16 cellular contexts compared by ENCODE assay signal in genomic region chr14:104510794-104511611, GRCh38.
A peak's percentile ranks its signal among the peaks of the same experiment; 100 is the strongest.
DNase-seq lines count a peak whose midpoint lies in the region; FAIRE-seq and TF ChIP-seq lines count a peak whose summit lies in the region.
"Had no signal": no experiment of that assay in that cellular context is flagged by ENCODE, and none has a peak within 500 bp of the region (broad histone marks: within the 10 kb centered on the region; RNA-seq: fewer than 3 reads in every experiment).

No MANE protein-coding gene starts in this region.

- no peaks in the 10 kb centered on the region for H4K20me1 ChIP-seq in BLaER1

- CTCF ChIA-PET in HEK293T (lab: Yijun Ruan, JAX), result no interaction called here

- POLR2A ChIA-PET in HEK293T (lab: Yijun Ruan, JAX), result no interaction called here

- FAIRE-seq in frontal cortex (lab: Jason Lieb, UNC), result no peak
- FAIRE-seq: colon had no signal

- H3K4me3 ChIP-seq in BLaER1, result no peak overlapping the region
- H3K4me3 ChIP-seq: lower lobe of right lung, thyroid gland had no signal

- 0 out of 2 replicates have a peak overlapping the region, but pooled peaks have one; percentile 12 for H3K9ac ChIP-seq in BLaER1

- H3K4me1 ChIP-seq in BLaER1, result peaks cover 49% of the 10 kb centered on the region
- H3K4me1 ChIP-seq: lower lobe of right lung, thyroid gland had no signal

- H3K36me3 ChIP-seq in BLaER1, result no peaks in the 10 kb centered on the region
- H3K36me3 ChIP-seq: lower lobe of right lung, thyroid gland had no signal

- H3K27ac ChIP-seq in BLaER1, result peak overlapping the region; percentile 45; the same call in 1 of the 2 replicates
- H3K27ac ChIP-seq: epithelial cell of prostate, lower lobe of right lung, thyroid gland had no signal

- H3K9me3 ChIP-seq in BLaER1, result no peaks in the 10 kb centered on the region; the same call in 1 of the 2 replicates
- H3K9me3 ChIP-seq: lower lobe of right lung, thyroid gland had no signal

- H3K4me2 ChIP-seq in BLaER1, result peak overlapping the region; percentile 64

- no peaks in the 10 kb centered on the region for H3K27me3 ChIP-seq in BLaER1
- H3K27me3 ChIP-seq: thyroid gland had no signal

- DNase-seq in NCI-H446 treated with DMSO at 0.1 percent for 48 hours (lab: John Stamatoyannopoulos, UW), result peak; percentile 99
- peak; percentile 55 to 64 for DNase-seq in frontal cortex (ENCODE audit: low spot score in 2 of 2)
- DNase-seq in nucleus accumbens (lab: John Stamatoyannopoulos, UW), result peak in 45 of 56 donors; percentile 5 to 75 (median 35)
- DNase-seq in NCI-H1105 treated with DMSO at 0.1 percent for 48 hours (lab: John Stamatoyannopoulos, UW), result no peak
- no peak for DNase-seq in HEK293T (ENCODE audit: extremely low spot score)
- no peak for DNase-seq in DMS53 treated with DMSO at 0.1 percent for 48 hours (lab: John Stamatoyannopoulos, UW; ENCODE audit: unreplicated experiment)
- no peak for DNase-seq in SIG-M5 treated with dmso at 0.1 percent for 504 hours (lab: John Stamatoyannopoulos, UW; ENCODE audit: unreplicated experiment)
- DNase-seq: activated CD4-positive, alpha-beta T cell treated with anti-CD3 and anti-CD28 coated beads for 1 hour; activated T-cell treated with anti-CD3 and anti-CD28 coated beads, Interleukin-2, amount 50 U/mL, for 4 hours; Calu3; lower lobe of right lung; stimulated activated CD4-positive, alpha-beta T cell treated with anti-CD3 and anti-CD28 coated beads, Interleukin-2, amount 100 ng/mL, for 48 hours; thyroid gland had no signal

TF ChIP-seq in HEK293T, 16 proteins besides CTCF, POLR2A, EP300 and RAD21:
- TF ChIP-seq TARDBP (IDR thresholded peaks at IDR 0.05) (no peak), ZNF384 (IDR thresholded peaks at IDR 0.05) (no peak), L3MBTL2 (conservative IDR thresholded peaks at IDR 0.05) (no peak), NFRKB (IDR thresholded peaks at IDR 0.05) (no peak), FOXK2 (IDR thresholded peaks at IDR 0.05) (no peak), HDGF (IDR thresholded peaks at IDR 0.05; ENCODE audit: borderline replicate concordance) (no peak), ARNT (IDR thresholded peaks at IDR 0.05) (no peak), SP1 (IDR thresholded peaks at IDR 0.05) (no peak), BHLHE40 (IDR thresholded peaks at IDR 0.05; ENCODE audit: borderline replicate concordance) (no peak), PKNOX1 (IDR thresholded peaks at IDR 0.05) (no peak), FOXM1 (IDR thresholded peaks at IDR 0.05; ENCODE audit: borderline replicate concordance) (no peak), LEF1 (IDR thresholded peaks at IDR 0.05; ENCODE audit: borderline replicate concordance) (no peak), ELF4 (IDR thresholded peaks at IDR 0.05) (no peak), CTBP1 (IDR thresholded peaks at IDR 0.05; ENCODE audit: borderline replicate concordance) (no peak), FOXA1 (IDR thresholded peaks at IDR 0.05) (no peak)

Comparison
In these comparisons a context has a peak if more than half of its experiments do, and no peak if none do; other contexts are left out.
1. DNase-seq: peak in NCI-H446 treated with DMSO at 0.1 percent for 48 hours (single experiment), frontal cortex (2 of 2) and nucleus accumbens (45 of 56); none in NCI-H1105 treated with DMSO at 0.1 percent for 48 hours (single experiment), HEK293T (single experiment), DMS53 treated with DMSO at 0.1 percent for 48 hours (single experiment) and SIG-M5 treated with dmso at 0.1 percent for 504 hours (single experiment).